ENCODE assay signal across 12 cellular contexts in genomic region chr12:3743803-3744202, GRCh38. TPM values are rescaled to one million over a fixed set of nuclear protein-coding genes. Genes with fewer than 3 reads are reported as not detected.
A peak's percentile ranks its signal among the peaks of the same experiment; 100 is the strongest.
DNase-seq lines count a peak whose midpoint lies in the region; ATAC-seq and TF ChIP-seq lines count a peak whose summit lies in the region.
"Had no signal": no experiment of that assay in that cellular context is flagged by ENCODE, and none has a peak within 500 bp of the region (broad histone marks: within the 10 kb centered on the region; RNA-seq: fewer than 3 reads in every experiment).

No MANE protein-coding gene starts in this region.

- peak; percentile 70 for ATAC-seq in HG02610 (IDR thresholded peaks at IDR 0.05; ENCODE audit: unreplicated experiment)
- peak; percentile 35 to 52 (median 35) for ATAC-seq in natural killer cell
- ATAC-seq: HepG2, PC-3 had no signal

- H3K4me1 Mint-ChIP-seq in activated naive CD8-positive, alpha-beta T cell treated with anti-CD3 and anti-CD28 coated beads for 36 hours: peaks cover 21% of the 10 kb centered on the region
- H3K4me1 Mint-ChIP-seq in natural killer cell: peaks cover 49 to 60% of the 10 kb centered on the region in 2 donors

- peak overlapping the region; percentile 47 for H3K27ac Mint-ChIP-seq in activated naive CD8-positive, alpha-beta T cell treated with anti-CD3 and anti-CD28 coated beads for 36 hours
- H3K27ac Mint-ChIP-seq in natural killer cell: peak overlapping the region; percentile 82 to 93

- H3K9me3 Mint-ChIP-seq in activated naive CD8-positive, alpha-beta T cell treated with anti-CD3 and anti-CD28 coated beads for 36 hours: no peaks in the 10 kb centered on the region
- H3K9me3 Mint-ChIP-seq in natural killer cell: no peaks in the 10 kb centered on the region

- H3K4me3 Mint-ChIP-seq in activated naive CD8-positive, alpha-beta T cell treated with anti-CD3 and anti-CD28 coated beads for 36 hours: no peak overlapping the region
- H3K4me3 Mint-ChIP-seq in natural killer cell: peak overlapping the region; percentile 65

- H3K4me3 ChIP-seq in GM12865 (ENCODE audit: low read depth, low read length) (no peak overlapping the region), testis (no peak overlapping the region)

- H3K9me3 ChIP-seq in testis: no peaks in the 10 kb centered on the region

- H3K27me3 Mint-ChIP-seq in activated naive CD8-positive, alpha-beta T cell treated with anti-CD3 and anti-CD28 coated beads for 36 hours: no peaks in the 10 kb centered on the region
- no peaks in the 10 kb centered on the region for H3K27me3 Mint-ChIP-seq in natural killer cell (ENCODE audit: low read depth in 2 of 2)

- 47 to 56% methylated on average over 6 of the region's 6 CpGs for WGBS in testis, 2 donors

- no peaks in the 10 kb centered on the region for H3K4me1 ChIP-seq in testis

- DNase-seq in GM12865 (ENCODE audit: low read depth) (peak; percentile 34), natural killer cell (no peak), mesenteric fat pad (ENCODE audit: low spot score) (no peak), testis (no peak), NCI-H2029 (lab: John Stamatoyannopoulos, UW) (no peak)
- peak; percentile 25 for DNase-seq in activated naive CD8-positive, alpha-beta T cell treated with anti-CD3 and anti-CD28 coated beads for 36 hours
- DNase-seq: erythroblast, NCI-H2029 treated with DMSO at 0.1 percent for 48 hours, nucleus accumbens, PC-3 had no signal

- TF ChIP-seq POLR2A in testis (IDR thresholded peaks at IDR 0.05): no peak

- H3K36me3 Mint-ChIP-seq in activated naive CD8-positive, alpha-beta T cell treated with anti-CD3 and anti-CD28 coated beads for 36 hours: peaks cover 40% of the 10 kb centered on the region
- H3K36me3 Mint-ChIP-seq in natural killer cell: peaks cover 3% of the 10 kb centered on the region

- peak overlapping the region in 1 of 2 donors; percentile 59 for H3K27ac ChIP-seq in testis

- no peaks in the 10 kb centered on the region for H3K27me3 ChIP-seq in testis

- intact Hi-C loops in natural killer cell (cut with micrococcal nuclease): loop anchor here (2.0 kb wide), 1 partner anchor 15 kb away; no protein-coding TSS in a partner anchor
- intact Hi-C loops in testis (cut with DNase I; ENCODE audit: low total_unique reads): no loop called here

- H3K36me3 ChIP-seq in testis (ENCODE audit: low read depth, missing control alignments): no peaks in the 10 kb centered on the region

- TF ChIP-seq CTCF in GM12865 (IDR thresholded peaks at IDR 0.05; ENCODE audit: insufficient read depth, low read depth, low read length, missing control alignments): no peak
- TF ChIP-seq CTCF in natural killer cell (IDR thresholded peaks at IDR 0.05): no peak
- no peak for TF ChIP-seq CTCF in testis (IDR thresholded peaks at IDR 0.05)

RNA-seq across cellular contexts. Expression of gene CRACR2A, which starts 9.1 kb away (rescaled TPM):
- 10 to 100 TPM; 24.5 to 26.0 TPM for total RNA-seq in activated naive CD8-positive, alpha-beta T cell treated with anti-CD3 and anti-CD28 coated beads for 36 hours
- total RNA-seq in natural killer cell (10 to 100 TPM; 59.8 to 94.4 (median 80.5) TPM), mesenteric fat pad (4.7 TPM), testis (1 to 10 TPM; 4.0 to 5.0 TPM)
- 3.1 TPM for polyA plus RNA-seq in testis (ENCODE audit: insufficient read depth, low read depth, low replicate concordance)
- total RNA-seq: PC-3 had no signal

Comparison
In these comparisons a context has a peak if more than half of its experiments do, and no peak if none do; other contexts are left out.
1. DNase-seq: peak in GM12865 (single experiment) and activated naive CD8-positive, alpha-beta T cell treated with anti-CD3 and anti-CD28 coated beads for 36 hours (single experiment); none in natural killer cell (single experiment), mesenteric fat pad (single experiment), testis (single experiment) and NCI-H2029 (single experiment).